ENCODE assay signal across 1 cellular context in genomic region chr2:44789971-44790721, GRCh38.
TF ChIP-seq lines count a peak whose summit lies in the region.

No MANE protein-coding gene starts in this region.

TF ChIP-seq in SK-N-SH, 30 proteins besides CTCF, POLR2A, EP300 and RAD21 (continued from another document):
- TF ChIP-seq FOSL2 (IDR thresholded peaks at IDR 0.05; ENCODE audit: borderline replicate concordance, low read depth), result no peak
TF ChIP-seq in SK-N-SH: peak in this region for 0.
